ENCODE assay signal across 1 cellular context in the genomic region with DNA sequence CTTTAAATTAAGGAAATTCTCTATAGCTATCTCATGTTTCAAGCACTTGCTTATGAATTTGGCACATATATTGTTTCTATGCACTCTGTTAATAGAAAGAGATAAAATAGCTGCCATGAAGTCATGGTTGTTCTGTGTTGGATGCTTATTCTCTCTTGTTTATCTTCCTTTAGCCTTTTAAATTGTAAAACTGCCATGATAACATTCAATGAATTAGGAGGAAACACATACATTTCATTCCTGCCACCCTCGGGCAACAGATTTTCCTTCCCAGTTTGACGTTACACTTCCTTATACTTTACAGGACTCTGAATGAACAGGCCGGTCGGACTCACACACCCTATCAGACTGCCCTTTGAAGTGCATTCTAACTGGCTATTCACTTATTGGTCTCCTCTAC.
TF ChIP-seq lines count a peak whose summit lies in the region.

No MANE protein-coding gene starts in this region.

TF ChIP-seq in HEK293, 187 proteins besides CTCF, POLR2A, EP300 and RAD21 (continued from another document):
- no peak for TF ChIP-seq ZSCAN30 (tag by site-specific recombination; IDR thresholded peaks at IDR 0.05)
- no peak for TF ChIP-seq SCRT2 (tag by site-specific recombination; IDR thresholded peaks at IDR 0.05)
- TF ChIP-seq FEZF1 (tag by site-specific recombination; IDR thresholded peaks at IDR 0.05): peak; percentile 83
- TF ChIP-seq ZNF830 (tag by site-specific recombination; IDR thresholded peaks at IDR 0.05; ENCODE audit: low read depth): no peak
- no peak for TF ChIP-seq KLF16 (tag by site-specific recombination; IDR thresholded peaks at IDR 0.05)
